21 cellular contexts compared by ENCODE assay signal in genomic region chr9:36078047-36078446, GRCh38.
"Had no signal": no experiment of that assay in that cellular context is flagged by ENCODE, and none has a peak within 500 bp of the region (broad histone marks: within the 10 kb centered on the region; RNA-seq: fewer than 3 reads in every experiment).

No MANE protein-coding gene starts in this region.

- H3K27me3 ChIP-seq: body of pancreas, colonic mucosa, esophagus muscularis mucosa, left lung, thyroid gland, vagina had no signal

- H3K4me1 Mint-ChIP-seq: activated CD4-positive, alpha-beta T cell treated with anti-CD3 and anti-CD28 coated beads, Interleukin-2, amount 10 ng/mL, durations not matched to agents 7 days and 5 days; activated naive CD8-positive, alpha-beta T cell treated with anti-CD3 and anti-CD28 coated beads for 36 hours; stimulated activated memory B cell treated with anti-CD40 and anti-IgM and Interleukin-4, amounts not matched to agents 10 μg/mL and 1 μg/mL and 100 μg/mL, for 72 hours had no signal

- ATAC-seq: body of pancreas; left lung; mucosa of descending colon; naive thymus-derived CD8-positive, alpha-beta T cell; stimulated activated memory B cell treated with anti-CD40 and anti-IgM and Interleukin-4, amounts not matched to agents 10 μg/mL and 1 μg/mL and 100 μg/mL, for 72 hours had no signal

- H3K4me3 Mint-ChIP-seq: activated CD4-positive, alpha-beta T cell treated with anti-CD3 and anti-CD28 coated beads, Interleukin-2, amount 10 ng/mL, durations not matched to agents 7 days and 5 days; activated naive CD8-positive, alpha-beta T cell treated with anti-CD3 and anti-CD28 coated beads for 36 hours; activated T-helper 1 cell treated with anti-CD3 and anti-CD28 coated beads, Interleukin-12 subunit alpha, Interleukin-12 subunit beta, Interleukin-2, Interleukin-4 antibody, amounts not matched to agents 30 ng/mL and 10 ng/mL and 1 ng/mL, durations not matched to agents 14 hours and 24 hours and 36 hours; naive thymus-derived CD8-positive, alpha-beta T cell; stimulated activated memory B cell treated with anti-CD40 and anti-IgM and Interleukin-4, amounts not matched to agents 10 μg/mL and 1 μg/mL and 100 μg/mL, for 72 hours had no signal

- H3K4me3 ChIP-seq: body of pancreas, colonic mucosa, esophagus muscularis mucosa, left lung, mucosa of descending colon, thyroid gland, vagina had no signal

- H3K27ac Mint-ChIP-seq: activated CD4-positive, alpha-beta T cell treated with anti-CD3 and anti-CD28 coated beads, Interleukin-2, amount 10 ng/mL, durations not matched to agents 7 days and 5 days; activated naive CD8-positive, alpha-beta T cell treated with anti-CD3 and anti-CD28 coated beads for 36 hours; activated T-helper 1 cell treated with anti-CD3 and anti-CD28 coated beads, Interleukin-12 subunit alpha, Interleukin-12 subunit beta, Interleukin-2, Interleukin-4 antibody, amounts not matched to agents 30 ng/mL and 10 ng/mL and 1 ng/mL, durations not matched to agents 14 hours and 24 hours and 36 hours; naive thymus-derived CD8-positive, alpha-beta T cell; stimulated activated memory B cell treated with anti-CD40 and anti-IgM and Interleukin-4, amounts not matched to agents 10 μg/mL and 1 μg/mL and 100 μg/mL, for 72 hours had no signal

- DNase-seq: activated CD4-positive, alpha-beta T cell treated with anti-CD3 and anti-CD28 coated beads, Interleukin-2, amount 10 ng/mL, durations not matched to agents 7 days and 5 days; activated CD4-positive, CD25-positive, alpha-beta regulatory T cell; activated CD8-positive, alpha-beta memory T cell treated with anti-CD3 and anti-CD28 coated beads for 24 hours; activated naive CD8-positive, alpha-beta T cell treated with anti-CD3 and anti-CD28 coated beads for 36 hours; amygdala; body of pancreas; caudate nucleus; colonic mucosa; hippocampal formation; kidney; left lung; mammary epithelial cell; mucosa of descending colon; naive thymus-derived CD8-positive, alpha-beta T cell; posterior cingulate gyrus; stimulated activated CD4-positive, alpha-beta T cell treated with anti-CD3 and anti-CD28 coated beads, Interleukin-2, amount 100 ng/mL, for 48 hours; thyroid gland had no signal

- H3K9me3 Mint-ChIP-seq: activated CD4-positive, alpha-beta T cell treated with anti-CD3 and anti-CD28 coated beads, Interleukin-2, amount 10 ng/mL, durations not matched to agents 7 days and 5 days; activated naive CD8-positive, alpha-beta T cell treated with anti-CD3 and anti-CD28 coated beads for 36 hours; activated T-helper 1 cell treated with anti-CD3 and anti-CD28 coated beads, Interleukin-12 subunit alpha, Interleukin-12 subunit beta, Interleukin-2, Interleukin-4 antibody, amounts not matched to agents 30 ng/mL and 10 ng/mL and 1 ng/mL, durations not matched to agents 14 hours and 24 hours and 36 hours; naive thymus-derived CD8-positive, alpha-beta T cell; stimulated activated memory B cell treated with anti-CD40 and anti-IgM and Interleukin-4, amounts not matched to agents 10 μg/mL and 1 μg/mL and 100 μg/mL, for 72 hours had no signal

- H3K36me3 ChIP-seq: colonic mucosa, left lung, thyroid gland, vagina had no signal

- H3K27ac ChIP-seq: body of pancreas, colonic mucosa, esophagus muscularis mucosa, left lung, thyroid gland, vagina had no signal

- H3K9me3 ChIP-seq: body of pancreas, colonic mucosa, esophagus muscularis mucosa, left lung, mucosa of descending colon, thyroid gland, vagina had no signal

- H3K4me1 ChIP-seq: left lung had no signal

- H3K36me3 Mint-ChIP-seq: activated naive CD8-positive, alpha-beta T cell treated with anti-CD3 and anti-CD28 coated beads for 36 hours had no signal

- H3K27me3 Mint-ChIP-seq: activated CD4-positive, alpha-beta T cell treated with anti-CD3 and anti-CD28 coated beads, Interleukin-2, amount 10 ng/mL, durations not matched to agents 7 days and 5 days; activated naive CD8-positive, alpha-beta T cell treated with anti-CD3 and anti-CD28 coated beads for 36 hours; naive thymus-derived CD8-positive, alpha-beta T cell; stimulated activated memory B cell treated with anti-CD40 and anti-IgM and Interleukin-4, amounts not matched to agents 10 μg/mL and 1 μg/mL and 100 μg/mL, for 72 hours had no signal
